Comparison of ENCODE assay signal across 1 cellular context in the genomic region with DNA sequence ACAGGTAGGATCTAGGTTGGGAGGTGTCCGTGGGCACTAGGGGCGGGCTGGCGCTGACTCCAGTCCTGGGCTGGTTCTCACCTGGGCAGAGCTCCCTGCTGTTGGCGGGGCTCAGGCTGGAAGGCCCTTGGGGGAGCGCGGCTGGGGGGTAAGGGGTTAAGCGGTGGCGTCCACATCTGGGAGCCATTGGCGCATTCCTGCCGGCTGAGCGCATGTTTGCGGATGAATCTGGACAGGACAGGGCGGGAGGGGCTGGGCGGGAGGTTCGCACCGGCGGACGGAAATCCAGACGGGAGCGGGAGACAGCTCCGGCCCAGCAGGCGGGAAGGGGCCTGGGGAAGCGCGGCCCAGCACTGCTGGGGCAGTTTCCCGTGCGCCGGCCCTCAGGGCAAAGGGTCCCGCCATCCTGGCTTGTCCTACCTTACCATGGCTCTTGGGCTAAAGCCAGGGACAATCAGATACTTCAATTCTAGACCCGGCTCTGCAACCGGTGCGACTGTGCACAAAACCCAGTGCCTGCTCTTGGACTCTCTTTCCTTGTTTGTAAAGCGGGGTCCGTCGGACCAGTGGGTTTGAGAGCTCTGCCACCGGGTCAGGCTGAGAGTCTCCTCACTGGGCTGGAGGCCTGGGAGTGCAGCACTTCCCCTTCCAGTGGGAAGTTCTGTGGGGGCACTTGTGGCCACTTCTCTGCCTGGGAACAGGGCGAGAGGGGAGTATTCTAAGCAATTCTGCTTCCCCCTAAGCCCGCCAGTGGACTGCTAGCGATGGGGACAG.
TF ChIP-seq lines count a peak whose summit lies in the region.

No MANE protein-coding gene starts in this region.

TF ChIP-seq in HCT116, 20 proteins besides CTCF, POLR2A, EP300 and RAD21 (continued from another document):
- TF ChIP-seq, protein P1, sequence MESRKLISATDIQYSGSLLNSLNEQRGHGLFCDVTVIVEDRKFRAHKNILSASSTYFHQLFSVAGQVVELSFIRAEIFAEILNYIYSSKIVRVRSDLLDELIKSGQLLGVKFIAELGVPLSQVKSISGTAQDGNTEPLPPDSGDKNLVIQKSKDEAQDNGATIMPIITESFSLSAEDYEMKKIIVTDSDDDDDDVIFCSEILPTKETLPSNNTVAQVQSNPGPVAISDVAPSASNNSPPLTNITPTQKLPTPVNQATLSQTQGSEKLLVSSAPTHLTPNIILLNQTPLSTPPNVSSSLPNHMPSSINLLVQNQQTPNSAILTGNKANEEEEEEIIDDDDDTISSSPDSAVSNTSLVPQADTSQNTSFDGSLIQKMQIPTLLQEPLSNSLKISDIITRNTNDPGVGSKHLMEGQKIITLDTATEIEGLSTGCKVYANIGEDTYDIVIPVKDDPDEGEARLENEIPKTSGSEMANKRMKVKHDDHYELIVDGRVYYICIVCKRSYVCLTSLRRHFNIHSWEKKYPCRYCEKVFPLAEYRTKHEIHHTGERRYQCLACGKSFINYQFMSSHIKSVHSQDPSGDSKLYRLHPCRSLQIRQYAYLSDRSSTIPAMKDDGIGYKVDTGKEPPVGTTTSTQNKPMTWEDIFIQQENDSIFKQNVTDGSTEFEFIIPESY (IDR thresholded peaks at IDR 0.05; ENCODE audit: extremely low read depth, insufficient replicate concordance, low read length), result no peak
- TF ChIP-seq CBX3 (IDR thresholded peaks at IDR 0.05; ENCODE audit: low read depth) (no peak), SRF (IDR thresholded peaks at IDR 0.05; ENCODE audit: low read depth) (no peak), TCF7L2 (IDR thresholded peaks at IDR 0.05; ENCODE audit: borderline replicate concordance, extremely low read depth, insufficient read depth, insufficient read length) (peak; percentile 37), SP1 (IDR thresholded peaks at IDR 0.05; ENCODE audit: low read depth) (peak; percentile 53), SIN3A (IDR thresholded peaks at IDR 0.05; ENCODE audit: low read depth) (peak; percentile 56; the same call in 1 of the 2 replicates), POLR2AphosphoS5 (IDR thresholded peaks at IDR 0.05; ENCODE audit: low read depth, low read length) (0 out of 2 replicates have a peak, but pooled peaks have one; percentile 21), CEBPB (IDR thresholded peaks at IDR 0.05; ENCODE audit: low read depth) (no peak)
- TF ChIP-seq, protein P2, sequence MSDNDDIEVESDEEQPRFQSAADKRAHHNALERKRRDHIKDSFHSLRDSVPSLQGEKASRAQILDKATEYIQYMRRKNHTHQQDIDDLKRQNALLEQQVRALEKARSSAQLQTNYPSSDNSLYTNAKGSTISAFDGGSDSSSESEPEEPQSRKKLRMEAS (IDR thresholded peaks at IDR 0.05), result peak; percentile 70; the same call in 1 of the 2 replicates
